In the genomic region with DNA sequence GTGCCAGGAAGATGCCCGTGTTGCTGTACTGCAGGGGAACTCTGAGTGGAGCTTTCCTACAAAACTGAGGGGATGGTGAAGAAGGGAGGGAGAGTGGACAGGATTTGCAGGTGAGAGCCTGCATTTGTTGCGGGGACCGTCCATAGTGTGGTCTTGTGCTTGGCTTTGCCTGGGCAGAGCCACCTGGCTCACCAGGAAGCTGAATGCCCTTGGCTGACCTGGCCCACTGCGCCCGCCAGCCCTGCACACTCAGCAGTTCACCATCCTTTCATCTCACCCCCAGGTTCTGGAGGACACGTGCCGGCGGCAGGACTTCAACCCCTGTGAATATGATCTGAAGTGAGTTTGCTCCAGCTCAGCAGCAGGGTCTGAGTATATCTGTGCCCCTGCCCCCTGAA, we compare ENCODE assay signal across 12 cellular contexts. TPM values are rescaled to one million over a fixed set of nuclear protein-coding genes. Genes with fewer than 3 reads are reported as not detected.
A peak's percentile ranks its signal among the peaks of the same experiment; 100 is the strongest.
DNase-seq lines count a peak whose midpoint lies in the region; ATAC-seq, FAIRE-seq and TF ChIP-seq lines count a peak whose summit lies in the region.
"Had no signal": no experiment of that assay in that cellular context is flagged by ENCODE, and none has a peak within 500 bp of the region (broad histone marks: within the 10 kb centered on the region; RNA-seq: fewer than 3 reads in every experiment).

No MANE protein-coding gene starts in this region.

- SMC1A ChIA-PET in GM12878 (lab: Charles Lee; ENCODE audit: uncharacterized antibody, unreplicated experiment), result no interaction called here

- peak overlapping the region; percentile 100 for H3K9ac ChIP-seq in Karpas-422 (ENCODE audit: low read length)
- H3K9ac ChIP-seq in GM12878 (ENCODE audit: control insufficient read depth, insufficient read depth, low read length), result no peak overlapping the region; the same call in 1 of the 2 replicates

- CTCF ChIA-PET in GM12878 (lab: Yijun Ruan, JAX), result no interaction called here

- H3K4me2 ChIP-seq in Karpas-422 (ENCODE audit: low read depth, low read length, poor library complexity, severe bottlenecking), result peak overlapping the region; percentile 100
- peak overlapping the region; percentile 91 for H3K4me2 ChIP-seq in GM12878 (ENCODE audit: control insufficient read depth, insufficient read depth)

- H3K79me2 ChIP-seq in Karpas-422 (ENCODE audit: low read length), result peaks cover 16% of the 10 kb centered on the region
- no peaks in the 10 kb centered on the region; the same call in 1 of the 2 replicates for H3K79me2 ChIP-seq in GM12878 (ENCODE audit: control insufficient read depth, insufficient read depth, low read length)

- no peak overlapping the region for H2AFZ ChIP-seq in Karpas-422 (ENCODE audit: low read length)
- no peak overlapping the region for H2AFZ ChIP-seq in GM12878 (ENCODE audit: control insufficient read depth, low read depth, low read length)

- H3K36me3 ChIP-seq in CD4-positive, CD25-positive, alpha-beta regulatory T cell (ENCODE audit: control insufficient read depth, insufficient read depth, low read length), result peaks cover under 1% of the 10 kb centered on the region
- H3K36me3 ChIP-seq in Karpas-422 (ENCODE audit: insufficient read depth, low read length) (no peaks in the 10 kb centered on the region), GM12878 (ENCODE audit: control insufficient read depth in 2 of 2, insufficient read depth in 2 of 2, low read length in 1 of 2) (no peaks in the 10 kb centered on the region; a peak in 1 of 4 replicates), body of pancreas (replicated peaks in 1 of 2; ENCODE audit: insufficient read depth in 1 of 2, low read depth in 2 of 2) (no peaks in the 10 kb centered on the region)

- H4K20me1 ChIP-seq in Karpas-422 (ENCODE audit: insufficient read depth, low read depth, low read length) (no peaks in the 10 kb centered on the region), GM12878 (ENCODE audit: control insufficient read depth, insufficient read depth) (no peaks in the 10 kb centered on the region)

- no peak for DNase-seq in CD4-positive, CD25-positive, alpha-beta regulatory T cell
- DNase-seq in Karpas-422, result no peak
- no peak for DNase-seq in GM12878 (ENCODE audit: low read depth, low spot score)
- no peak for DNase-seq in natural killer cell treated with Interleukin-12 subunit alpha and Interleukin-12 subunit beta and Interleukin-15 and Interleukin-18, amount 100 ng/mL, for 72 hours (ENCODE audit: low spot score)
- DNase-seq in NCI-H1930 (lab: John Stamatoyannopoulos, UW), result no peak
- no peak for DNase-seq in body of pancreas
- DNase-seq in occipital lobe (lab: John Stamatoyannopoulos, UW), result no peak
- DNase-seq: activated gamma-delta T cell treated with Interleukin-2 at 50 U/mL for 16 hours, NCI-H2107 had no signal

- H3K27ac Mint-ChIP-seq in CD4-positive, CD25-positive, alpha-beta regulatory T cell, result peak overlapping the region; percentile 49 to 89 (median 82)
- peak overlapping the region in 1 of 2 donors; percentile 51 for H3K27ac Mint-ChIP-seq in natural killer cell treated with Interleukin-12 subunit alpha and Interleukin-12 subunit beta and Interleukin-15 and Interleukin-18, amount 100 ng/mL, for 72 hours

- no TSS peak for BruUV-seq in GM12878 (replicated peaks; lab: Mats Ljungman, UMichigan)

- H3K27ac ChIP-seq in CD4-positive, CD25-positive, alpha-beta regulatory T cell (ENCODE audit: insufficient read depth, low read length, poor library complexity, severe bottlenecking), result no peak overlapping the region
- H3K27ac ChIP-seq in Karpas-422 (ENCODE audit: low read length) (no peak overlapping the region), GM12878 (ENCODE audit: control insufficient read depth, insufficient read depth) (no peak overlapping the region), body of pancreas (no peak overlapping the region)

- TF ChIP-seq CTCF in GM12878 (IDR thresholded peaks at IDR 0.05 in 2 of 3, conservative IDR thresholded peaks at IDR 0.05 in 1 of 3; ENCODE audit: control insufficient read depth in 2 of 3, extremely low read depth in 1 of 3, insufficient read depth in 1 of 3, low read depth in 3 of 3, low read length in 3 of 3) (no peak), body of pancreas (IDR thresholded peaks at IDR 0.05) (no peak)

- peaks cover 4 to 50% (median 22%) of the 10 kb centered on the region in 4 donors for H3K4me1 Mint-ChIP-seq in CD4-positive, CD25-positive, alpha-beta regulatory T cell
- H3K4me1 Mint-ChIP-seq in natural killer cell treated with Interleukin-12 subunit alpha and Interleukin-12 subunit beta and Interleukin-15 and Interleukin-18, amount 100 ng/mL, for 72 hours (ENCODE audit: low read depth in 2 of 2), result peaks cover 13 to 31% of the 10 kb centered on the region in 2 donors

- H3K9me2 ChIP-seq in Karpas-422 (replicated peaks; ENCODE audit: insufficient read depth, low read length), result no peaks in the 10 kb centered on the region

- intact Hi-C loops in GM12878 (cut with micrococcal nuclease; ENCODE audit: unreplicated experiment) (no loop called here), body of pancreas (cut with DNase I) (no loop called here)

- H3K36me3 Mint-ChIP-seq in CD4-positive, CD25-positive, alpha-beta regulatory T cell, result peaks cover 16% of the 10 kb centered on the region
- no peaks in the 10 kb centered on the region for H3K36me3 Mint-ChIP-seq in natural killer cell treated with Interleukin-12 subunit alpha and Interleukin-12 subunit beta and Interleukin-15 and Interleukin-18, amount 100 ng/mL, for 72 hours

- peak overlapping the region; percentile 82 to 98 (median 88) for H3K4me3 Mint-ChIP-seq in CD4-positive, CD25-positive, alpha-beta regulatory T cell
- peak overlapping the region; percentile 69 for H3K4me3 Mint-ChIP-seq in natural killer cell treated with Interleukin-12 subunit alpha and Interleukin-12 subunit beta and Interleukin-15 and Interleukin-18, amount 100 ng/mL, for 72 hours

- no peak for FAIRE-seq in GM12878 (lab: Jason Lieb, UNC)

- no peak for TF ChIP-seq RAD21 in GM12878 (IDR thresholded peaks at IDR 0.05; ENCODE audit: insufficient read depth, low read depth, low read length)

- H3K9me3 Mint-ChIP-seq in CD4-positive, CD25-positive, alpha-beta regulatory T cell, result no peaks in the 10 kb centered on the region
- no peaks in the 10 kb centered on the region for H3K9me3 Mint-ChIP-seq in natural killer cell treated with Interleukin-12 subunit alpha and Interleukin-12 subunit beta and Interleukin-15 and Interleukin-18, amount 100 ng/mL, for 72 hours

- in situ Hi-C loops in GM12878 (cut with MboI), result no loop called here

- no peak overlapping the region for H3K4me3 ChIP-seq in CD4-positive, CD25-positive, alpha-beta regulatory T cell (ENCODE audit: low read depth, low read length)
- H3K4me3 ChIP-seq in Karpas-422 (ENCODE audit: low read length) (peak overlapping the region; percentile 100), GM12878 (peak overlapping the region; percentile 87; the same call in 1 of the 2 replicates), body of pancreas (no peak overlapping the region)

- RAD21 ChIA-PET in GM12878 (lab: Charles Lee; ENCODE audit: unreplicated experiment), result interaction anchor here (1.6 kb wide), 1 partner anchor 19 kb away, joined by 4 read pairs; no protein-coding TSS in a partner anchor

- peaks cover 9% of the 10 kb centered on the region for H3K27me3 Mint-ChIP-seq in CD4-positive, CD25-positive, alpha-beta regulatory T cell
- peaks cover 5 to 7% of the 10 kb centered on the region in 2 donors for H3K27me3 Mint-ChIP-seq in natural killer cell treated with Interleukin-12 subunit alpha and Interleukin-12 subunit beta and Interleukin-15 and Interleukin-18, amount 100 ng/mL, for 72 hours

- no peaks in the 10 kb centered on the region for H3K9me3 ChIP-seq in CD4-positive, CD25-positive, alpha-beta regulatory T cell (ENCODE audit: control insufficient read depth in 2 of 2, low read length in 2 of 2)
- H3K9me3 ChIP-seq in Karpas-422 (ENCODE audit: low read length) (no peaks in the 10 kb centered on the region), GM12878 (replicated peaks; ENCODE audit: control insufficient read depth, insufficient read depth, low read length) (no peaks in the 10 kb centered on the region), body of pancreas (no peaks in the 10 kb centered on the region)
- H3K9me3 ChIP-seq: esophagus muscularis mucosa had no signal

- POLR2A ChIA-PET in GM12878 (lab: Charles Lee), result no interaction called here

- H3K4me1 ChIP-seq in CD4-positive, CD25-positive, alpha-beta regulatory T cell (ENCODE audit: control insufficient read depth, insufficient read depth, low read length, poor library complexity, severe bottlenecking), result peaks cover 33% of the 10 kb centered on the region
- H3K4me1 ChIP-seq in Karpas-422 (ENCODE audit: low read length), result peaks cover 18% of the 10 kb centered on the region
- peaks cover 14% of the 10 kb centered on the region for H3K4me1 ChIP-seq in GM12878 (ENCODE audit: control insufficient read depth, insufficient read depth, low read length)
- H3K4me1 ChIP-seq in body of pancreas, result peaks cover 20% of the 10 kb centered on the region

- no peak for TF ChIP-seq POLR2A in GM12878 (IDR thresholded peaks at IDR 0.05; ENCODE audit: low read depth, low read length)
- no peak for TF ChIP-seq POLR2A in body of pancreas (IDR thresholded peaks at IDR 0.05)

- TF ChIP-seq EP300 in GM12878 (IDR thresholded peaks at IDR 0.05; ENCODE audit: borderline replicate concordance in 1 of 2, control insufficient read depth in 1 of 2, low read depth in 2 of 2, low read length in 2 of 2), result no peak

- H3K27me3 ChIP-seq in CD4-positive, CD25-positive, alpha-beta regulatory T cell (ENCODE audit: control insufficient read depth, insufficient read depth, low read length), result no peaks in the 10 kb centered on the region
- H3K27me3 ChIP-seq in Karpas-422 (ENCODE audit: low read length) (no peaks in the 10 kb centered on the region), GM12878 (replicated peaks in 1 of 2; ENCODE audit: control insufficient read depth in 2 of 2, insufficient read depth in 2 of 2, low read length in 1 of 2) (no peaks in the 10 kb centered on the region), body of pancreas (no peaks in the 10 kb centered on the region)
- H3K27me3 ChIP-seq: tibial nerve had no signal

- ATAC-seq in CD4-positive, CD25-positive, alpha-beta regulatory T cell (ENCODE audit: low read depth in 2 of 2), result no peak
- ATAC-seq in GM12878, result no peak
- no peak for ATAC-seq in natural killer cell treated with Interleukin-12 subunit alpha and Interleukin-12 subunit beta and Interleukin-15 and Interleukin-18, amount 100 ng/mL, for 72 hours
- ATAC-seq in body of pancreas, result no peak
- no peak for ATAC-seq in HG02571 (IDR thresholded peaks at IDR 0.05; ENCODE audit: unreplicated experiment)

- 90% methylated on average over 8 of the region's 8 CpGs for WGBS in GM12878 (ENCODE audit: insufficient coverage, insufficient replicate concordance, low lambda C conversion rate, missing lambda C conversion rate)
- WGBS in body of pancreas, 2 donors, result 70 to 83% methylated on average over 8 of the region's 8 CpGs

RNA-seq across cellular contexts. Expression of gene ASPSCR1, which starts 1.5 kb away (rescaled TPM):
- total RNA-seq in CD4-positive, CD25-positive, alpha-beta regulatory T cell, result 41.4 TPM
- 10 to 100 TPM; 25.2 to 29.4 (median 28.2) TPM for polyA plus RNA-seq in CD4-positive, CD25-positive, alpha-beta regulatory T cell
- 38.7 and 39.8 TPM in 2 replicates for total RNA-seq in Karpas-422 (2014; rRNA removed; shearing (Covaris generic); ENCODE audit: low replicate concordance)
- 52.1 and 55.2 TPM in 2 replicates for total RNA-seq in GM12878 (2013; cell fraction: nucleolus; rRNA removed)
- total RNA-seq in GM12878 (2014; rRNA removed), result 34.9 and 43.8 TPM in 2 replicates
- total RNA-seq in GM12878 (2014; rRNA removed; fragmentation: Illumina TruSeq; extraction: Trizol), result 14.2 and 19.0 TPM in 2 replicates
- 42.4 and 43.3 TPM in 2 replicates for total RNA-seq in GM12878 (2021)
- 8.2 TPM for polyA plus RNA-seq in GM12878 (2011; ENCODE audit: low read depth)
- polyA plus RNA-seq in GM12878 (2011; rRNA removed), result 4.1 and 10.3 TPM in 2 replicates
- polyA plus RNA-seq in GM12878 (2011; cell fraction: cytosol; rRNA removed), result 19.8 and 36.7 TPM in 2 replicates
- polyA plus RNA-seq in GM12878 (2011; cell fraction: nucleus; rRNA removed), result 75.2 and 97.9 TPM in 2 replicates
- polyA plus RNA-seq in GM12878 (2012), result 19.6 and 27.9 TPM in 2 replicates
- 1.7 and 10.9 TPM in 2 replicates for polyA plus RNA-seq in GM12878 (2014; fragmentation: Illumina TruSeq; extraction: Trizol)
- polyA plus RNA-seq in GM12878 (2014; fragmentation: Nextera tagmentation; extraction: Ambion mirVana), result 1 to 10 TPM; 1.5 to 7.2 TPM
- 48.4 and 58.7 TPM in 2 replicates for polyA plus RNA-seq in GM12878 (2014; rRNA removed)
- 10 to 100 TPM; 31.9 to 41.9 TPM for polyA plus RNA-seq in GM12878 (2016; fragmentation: Nextera tagmentation; extraction: Ambion mirVana)
- 5.9 and 17.9 TPM in 2 replicates for polyA minus RNA-seq in GM12878 (2011; rRNA and poly(A)+ RNA removed)
- polyA minus RNA-seq in GM12878 (2011; cell fraction: cytosol; rRNA and poly(A)+ RNA removed), result 8.3 and 13.8 TPM in 2 replicates
- 26.1 and 47.5 TPM in 2 replicates for polyA minus RNA-seq in GM12878 (2011; cell fraction: nucleus; rRNA and poly(A)+ RNA removed)
- total RNA-seq in natural killer cell treated with Interleukin-12 subunit alpha and Interleukin-12 subunit beta and Interleukin-15 and Interleukin-18, amount 100 ng/mL, for 72 hours, result 10 to 100 TPM; 21.6 to 46.8 TPM
- 10 to 100 TPM; 17.9 to 57.4 TPM for total RNA-seq in body of pancreas
- 11.1 TPM for total RNA-seq in occipital lobe

RNA-seq across cellular contexts. Expression of gene NOTUM, which starts 17.9 kb away (rescaled TPM):
- total RNA-seq in CD4-positive, CD25-positive, alpha-beta regulatory T cell, result not detected
- under 1 TPM in 2 of 4 donors, not detected in 2; 0.09 to 0.17 TPM for polyA plus RNA-seq in CD4-positive, CD25-positive, alpha-beta regulatory T cell
- total RNA-seq in Karpas-422 (2014; rRNA removed; shearing (Covaris generic); ENCODE audit: low replicate concordance), result not detected in 2 replicates
- total RNA-seq in GM12878 (2013; cell fraction: nucleolus; rRNA removed), result not detected in 2 replicates
- total RNA-seq in GM12878 (2014; rRNA removed) (not detected in 2 replicates), GM12878 (2014; rRNA removed; fragmentation: Illumina TruSeq; extraction: Trizol) (not detected in 2 replicates), GM12878 (2021) (0.13 and 0.19 TPM in 2 replicates), body of pancreas (under 1 TPM in 1 of 2 donors, not detected in 1; 0.33 TPM), occipital lobe (0.31 TPM)
- not detected for polyA plus RNA-seq in GM12878 (2011; ENCODE audit: low read depth)
- polyA plus RNA-seq in GM12878 (2011; rRNA removed) (not detected in 2 replicates), GM12878 (2014; fragmentation: Illumina TruSeq; extraction: Trizol) (not detected in 2 replicates), GM12878 (2014; fragmentation: Nextera tagmentation; extraction: Ambion mirVana) (not detected), GM12878 (2014; rRNA removed) (0.04 TPM in 1 of 2 replicates, not detected in the other), GM12878 (2016; fragmentation: Nextera tagmentation; extraction: Ambion mirVana) (not detected)
- 0.05 TPM in 1 of 2 replicates, not detected in the other for polyA plus RNA-seq in GM12878 (2011; cell fraction: cytosol; rRNA removed)
- polyA plus RNA-seq in GM12878 (2011; cell fraction: nucleus; rRNA removed), result 0.06 and 0.09 TPM in 2 replicates
- 0.04 and 0.14 TPM in 2 replicates for polyA plus RNA-seq in GM12878 (2012)
- not detected in 2 replicates for polyA minus RNA-seq in GM12878 (2011; rRNA and poly(A)+ RNA removed)
- not detected in 2 replicates for polyA minus RNA-seq in GM12878 (2011; cell fraction: cytosol; rRNA and poly(A)+ RNA removed)
- not detected in 2 replicates for polyA minus RNA-seq in GM12878 (2011; cell fraction: nucleus; rRNA and poly(A)+ RNA removed)
- under 1 TPM in 1 of 2 donors, not detected in 1; 0.17 TPM for total RNA-seq in natural killer cell treated with Interleukin-12 subunit alpha and Interleukin-12 subunit beta and Interleukin-15 and Interleukin-18, amount 100 ng/mL, for 72 hours
- total RNA-seq: tibial nerve had no signal

RNA-seq across cellular contexts. Expression of gene MYADML2, which starts 31.9 kb away (rescaled TPM):
- not detected for total RNA-seq in CD4-positive, CD25-positive, alpha-beta regulatory T cell
- polyA plus RNA-seq in CD4-positive, CD25-positive, alpha-beta regulatory T cell, result not detected
- total RNA-seq in Karpas-422 (2014; rRNA removed; shearing (Covaris generic); ENCODE audit: low replicate concordance), result not detected in 2 replicates
- total RNA-seq in GM12878 (2013; cell fraction: nucleolus; rRNA removed), result 0.19 TPM in 1 of 2 replicates, not detected in the other
- total RNA-seq in GM12878 (2014; rRNA removed), result not detected in 2 replicates
- not detected in 2 replicates for total RNA-seq in GM12878 (2014; rRNA removed; fragmentation: Illumina TruSeq; extraction: Trizol)
- total RNA-seq in GM12878 (2021), result not detected in 2 replicates
- polyA plus RNA-seq in GM12878 (2011; ENCODE audit: low read depth), result not detected
- polyA plus RNA-seq in GM12878 (2011; rRNA removed), result not detected in 2 replicates
- not detected in 2 replicates for polyA plus RNA-seq in GM12878 (2011; cell fraction: cytosol; rRNA removed)
- not detected in 2 replicates for polyA plus RNA-seq in GM12878 (2011; cell fraction: nucleus; rRNA removed)
- 0.04 and 0.05 TPM in 2 replicates for polyA plus RNA-seq in GM12878 (2012)
- polyA plus RNA-seq in GM12878 (2014; fragmentation: Illumina TruSeq; extraction: Trizol), result not detected in 2 replicates
- polyA plus RNA-seq in GM12878 (2014; fragmentation: Nextera tagmentation; extraction: Ambion mirVana), result not detected
- polyA plus RNA-seq in GM12878 (2014; rRNA removed), result not detected in 2 replicates
- polyA plus RNA-seq in GM12878 (2016; fragmentation: Nextera tagmentation; extraction: Ambion mirVana), result not detected
- not detected in 2 replicates for polyA minus RNA-seq in GM12878 (2011; rRNA and poly(A)+ RNA removed)
- polyA minus RNA-seq in GM12878 (2011; cell fraction: cytosol; rRNA and poly(A)+ RNA removed), result not detected in 2 replicates
- polyA minus RNA-seq in GM12878 (2011; cell fraction: nucleus; rRNA and poly(A)+ RNA removed), result not detected in 2 replicates
- total RNA-seq in natural killer cell treated with Interleukin-12 subunit alpha and Interleukin-12 subunit beta and Interleukin-15 and Interleukin-18, amount 100 ng/mL, for 72 hours, result not detected
- not detected for total RNA-seq in body of pancreas
- 0.16 TPM for total RNA-seq in occipital lobe
- total RNA-seq: esophagus muscularis mucosa, tibial nerve had no signal

RNA-seq across cellular contexts. Expression of gene PYCR1, which starts 41.8 kb away (rescaled TPM):
- total RNA-seq in CD4-positive, CD25-positive, alpha-beta regulatory T cell, result 1.1 TPM
- 1 to 10 TPM in 2 of 4 donors, under 1 TPM in 2; 0.54 to 2.2 (median 1.1) TPM for polyA plus RNA-seq in CD4-positive, CD25-positive, alpha-beta regulatory T cell
- total RNA-seq in Karpas-422 (2014; rRNA removed; shearing (Covaris generic); ENCODE audit: low replicate concordance), result not detected in 2 replicates
- 12.5 and 13.6 TPM in 2 replicates for total RNA-seq in GM12878 (2013; cell fraction: nucleolus; rRNA removed)
- total RNA-seq in GM12878 (2014; rRNA removed), result 75.7 and 88.1 TPM in 2 replicates
- total RNA-seq in GM12878 (2014; rRNA removed; fragmentation: Illumina TruSeq; extraction: Trizol), result 37.8 and 40.3 TPM in 2 replicates
- 105 TPM in 2 replicates for total RNA-seq in GM12878 (2021)
- 19.6 TPM for polyA plus RNA-seq in GM12878 (2011; ENCODE audit: low read depth)
- 23.4 and 49.3 TPM in 2 replicates for polyA plus RNA-seq in GM12878 (2011; rRNA removed)
- 67.6 and 105 TPM in 2 replicates for polyA plus RNA-seq in GM12878 (2011; cell fraction: cytosol; rRNA removed)
- polyA plus RNA-seq in GM12878 (2011; cell fraction: nucleus; rRNA removed), result 67.8 and 71.5 TPM in 2 replicates
- 55.9 and 82.4 TPM in 2 replicates for polyA plus RNA-seq in GM12878 (2012)
- polyA plus RNA-seq in GM12878 (2014; fragmentation: Illumina TruSeq; extraction: Trizol), result 18.7 and 43.8 TPM in 2 replicates
- 1 to 10 TPM; 2.7 to 5.2 TPM for polyA plus RNA-seq in GM12878 (2014; fragmentation: Nextera tagmentation; extraction: Ambion mirVana)
- 107 and 124 TPM in 2 replicates for polyA plus RNA-seq in GM12878 (2014; rRNA removed)
- polyA plus RNA-seq in GM12878 (2016; fragmentation: Nextera tagmentation; extraction: Ambion mirVana), result 100 to 1,000 TPM; 104 to 119 TPM
- 35.3 and 70.7 TPM in 2 replicates for polyA minus RNA-seq in GM12878 (2011; rRNA and poly(A)+ RNA removed)
- polyA minus RNA-seq in GM12878 (2011; cell fraction: cytosol; rRNA and poly(A)+ RNA removed), result 24.8 and 24.9 TPM in 2 replicates
- polyA minus RNA-seq in GM12878 (2011; cell fraction: nucleus; rRNA and poly(A)+ RNA removed), result 10.5 and 11.3 TPM in 2 replicates
- 10 to 100 TPM; 18.3 to 56.1 TPM for total RNA-seq in natural killer cell treated with Interleukin-12 subunit alpha and Interleukin-12 subunit beta and Interleukin-15 and Interleukin-18, amount 100 ng/mL, for 72 hours
- 10 to 100 TPM; 38.2 to 54.2 TPM for total RNA-seq in body of pancreas
- 17.6 TPM for total RNA-seq in occipital lobe

RNA-seq across cellular contexts. Expression of gene CENPX, which starts 43.8 kb away (rescaled TPM):
- total RNA-seq in CD4-positive, CD25-positive, alpha-beta regulatory T cell, result 31.4 TPM
- 10 to 100 TPM; 43.8 to 66.4 (median 65.0) TPM for polyA plus RNA-seq in CD4-positive, CD25-positive, alpha-beta regulatory T cell
- total RNA-seq in Karpas-422 (2014; rRNA removed; shearing (Covaris generic); ENCODE audit: low replicate concordance), result 51.4 and 69.3 TPM in 2 replicates
- total RNA-seq in GM12878 (2013; cell fraction: nucleolus; rRNA removed), result 11.1 and 12.5 TPM in 2 replicates
- total RNA-seq in GM12878 (2014; rRNA removed) (84.0 and 101 TPM in 2 replicates), GM12878 (2014; rRNA removed; fragmentation: Illumina TruSeq; extraction: Trizol) (36.1 and 39.4 TPM in 2 replicates), GM12878 (2021) (84.0 and 89.0 TPM in 2 replicates), body of pancreas (10 to 100 TPM; 16.5 to 24.4 TPM), occipital lobe (29.2 TPM)
- 25.7 TPM for polyA plus RNA-seq in GM12878 (2011; ENCODE audit: low read depth)
- polyA plus RNA-seq in GM12878 (2011; rRNA removed) (29.3 and 54.8 TPM in 2 replicates), GM12878 (2014; fragmentation: Illumina TruSeq; extraction: Trizol) (4.1 and 26.8 TPM in 2 replicates), GM12878 (2014; fragmentation: Nextera tagmentation; extraction: Ambion mirVana) (10 to 100 TPM; 11.7 to 39.3 TPM), GM12878 (2014; rRNA removed) (111 and 113 TPM in 2 replicates), GM12878 (2016; fragmentation: Nextera tagmentation; extraction: Ambion mirVana) (100 to 1,000 TPM; 181 to 182 TPM)
- polyA plus RNA-seq in GM12878 (2011; cell fraction: cytosol; rRNA removed), result 67.3 and 105 TPM in 2 replicates
- polyA plus RNA-seq in GM12878 (2011; cell fraction: nucleus; rRNA removed), result 77.9 and 82.8 TPM in 2 replicates
- polyA plus RNA-seq in GM12878 (2012), result 34.3 and 37.6 TPM in 2 replicates
- polyA minus RNA-seq in GM12878 (2011; rRNA and poly(A)+ RNA removed), result 10.0 and 21.6 TPM in 2 replicates
- 10.6 and 11.4 TPM in 2 replicates for polyA minus RNA-seq in GM12878 (2011; cell fraction: cytosol; rRNA and poly(A)+ RNA removed)
- polyA minus RNA-seq in GM12878 (2011; cell fraction: nucleus; rRNA and poly(A)+ RNA removed), result 12.7 and 15.8 TPM in 2 replicates
- 100 to 1,000 TPM in 1 of 2 donors, 10 to 100 TPM in 1; 82.6 to 174 TPM for total RNA-seq in natural killer cell treated with Interleukin-12 subunit alpha and Interleukin-12 subunit beta and Interleukin-15 and Interleukin-18, amount 100 ng/mL, for 72 hours

Comparison
In these comparisons a context has a peak if more than half of its experiments do, and no peak if none do; other contexts are left out.
1. H3K4me3 ChIP-seq: peak in Karpas-422 (single experiment) and GM12878 (single experiment); none in CD4-positive, CD25-positive, alpha-beta regulatory T cell (single experiment) and body of pancreas (0 of 2).